Comparison of ENCODE assay signal across 8 cellular contexts in genomic region chr10:119080521-119081259, GRCh38. TPM values are rescaled to one million over a fixed set of nuclear protein-coding genes. Genes with fewer than 3 reads are reported as not detected.
DNase-seq lines count a peak whose midpoint lies in the region; ATAC-seq and TF ChIP-seq lines count a peak whose summit lies in the region.

Gene EIF3A (minus strand): TSS chr10:119080817. CDS start chr10:119080676, 141 bp downstream.

- peak within 1 kb of the TSS; percentile 79 for H3K27ac ChIP-seq in DOHH2 (ENCODE audit: low read depth, low read length)
- H3K27ac ChIP-seq in RWPE2 (ENCODE audit: poor library complexity, severe bottlenecking) = peak within 1 kb of the TSS; percentile 85

- no peaks in the 10 kb centered on the region for H3K9me2 ChIP-seq in DOHH2 (replicated peaks; ENCODE audit: control insufficient read depth, low read length)

- no peaks in the 10 kb centered on the region for H3K9me3 ChIP-seq in DOHH2 (ENCODE audit: control insufficient read depth, insufficient read depth, low read length)
- H3K9me3 ChIP-seq in RWPE2 (ENCODE audit: severe bottlenecking) = no peaks in the 10 kb centered on the region

- ATAC-seq in GM21723 (IDR thresholded peaks at IDR 0.05; ENCODE audit: unreplicated experiment) = peak; percentile 79
- ATAC-seq in RWPE2 (ENCODE audit: low read depth) = peak; percentile 78
- peak; percentile 95 to 96 for ATAC-seq in natural killer cell treated with Interleukin-12 subunit alpha and Interleukin-12 subunit beta and Interleukin-15 and Interleukin-18, amount 100 ng/mL, for 72 hours

- H4K20me1 ChIP-seq in DOHH2 (ENCODE audit: control insufficient read depth, insufficient read depth, low read depth, low read length) = peaks cover 22% of the 10 kb centered on the region

- H3F3A ChIP-seq in DOHH2 (ENCODE audit: control insufficient read depth, insufficient read depth) = peaks cover 12% of the 10 kb centered on the region; the same call in 1 of the 2 replicates

- peaks cover 24 to 37% of the 10 kb centered on the region in 2 donors for H3K4me1 Mint-ChIP-seq in natural killer cell treated with Interleukin-12 subunit alpha and Interleukin-12 subunit beta and Interleukin-15 and Interleukin-18, amount 100 ng/mL, for 72 hours (ENCODE audit: low read depth in 2 of 2)

- H3K4me2 ChIP-seq in DOHH2 (ENCODE audit: low read length) = peak within 1 kb of the TSS; percentile 68

- H3K4me1 ChIP-seq in DOHH2 (ENCODE audit: control insufficient read depth, low read length) = peaks cover 62% of the 10 kb centered on the region
- peaks cover 18% of the 10 kb centered on the region for H3K4me1 ChIP-seq in RWPE2 (ENCODE audit: insufficient read depth, poor library complexity, severe bottlenecking)

- peak; percentile 91 for DNase-seq in KG1 (lab: John Stamatoyannopoulos, UW)
- DNase-seq in RWPE2 (ENCODE audit: low spot score) = peak; percentile 86
- peak; percentile 87 for DNase-seq in activated T-helper 9 cell treated with anti-CD3 and anti-CD28 coated beads, Interleukin-2, amount 50 U/mL, for 16 hours (ENCODE audit: low read depth)
- DNase-seq in fibroblast of pulmonary artery (ENCODE audit: low read depth) = peak; percentile 93
- peak; percentile 95 for DNase-seq in natural killer cell treated with Interleukin-12 subunit alpha and Interleukin-12 subunit beta and Interleukin-15 and Interleukin-18, amount 100 ng/mL, for 72 hours (ENCODE audit: low spot score)
- peak; percentile 87 for DNase-seq in stimulated activated naive CD4-positive, alpha-beta T cell treated with Interleukin-2 at 50 U/mL for 16 hours (lab: John Stamatoyannopoulos, UW)

- no peaks in the 10 kb centered on the region for H3K27me3 Mint-ChIP-seq in natural killer cell treated with Interleukin-12 subunit alpha and Interleukin-12 subunit beta and Interleukin-15 and Interleukin-18, amount 100 ng/mL, for 72 hours

- H3K36me3 Mint-ChIP-seq in natural killer cell treated with Interleukin-12 subunit alpha and Interleukin-12 subunit beta and Interleukin-15 and Interleukin-18, amount 100 ng/mL, for 72 hours = peaks cover 16% of the 10 kb centered on the region

- H3K79me2 ChIP-seq in DOHH2 (ENCODE audit: control insufficient read depth, low read length) = peaks cover 63% of the 10 kb centered on the region

- H3K27me3 ChIP-seq in DOHH2 (ENCODE audit: control insufficient read depth, low read length) (no peaks in the 10 kb centered on the region), RWPE2 (ENCODE audit: insufficient read depth, poor library complexity, severe bottlenecking) (no peaks in the 10 kb centered on the region)

- H3K27ac Mint-ChIP-seq in natural killer cell treated with Interleukin-12 subunit alpha and Interleukin-12 subunit beta and Interleukin-15 and Interleukin-18, amount 100 ng/mL, for 72 hours = peak within 1 kb of the TSS; percentile 95 to 98

- TF ChIP-seq CTCF in DOHH2 (IDR thresholded peaks at IDR 0.05; ENCODE audit: low read depth, low read length, poor library complexity, severe bottlenecking) (no peak), RWPE2 (IDR thresholded peaks at IDR 0.05; ENCODE audit: poor library complexity, severe bottlenecking) (no peak), fibroblast of pulmonary artery (IDR thresholded peaks at IDR 0.05; ENCODE audit: low read length, missing control alignments) (no peak)

- H3K36me3 ChIP-seq in DOHH2 (ENCODE audit: control insufficient read depth, low read length) (peaks cover 50% of the 10 kb centered on the region), RWPE2 (ENCODE audit: low read depth) (peaks cover 35% of the 10 kb centered on the region)

- H3K4me3 Mint-ChIP-seq in natural killer cell treated with Interleukin-12 subunit alpha and Interleukin-12 subunit beta and Interleukin-15 and Interleukin-18, amount 100 ng/mL, for 72 hours = peak within 1 kb of the TSS; percentile 91

- H3K4me3 ChIP-seq in DOHH2 (ENCODE audit: low read length) = peak within 1 kb of the TSS; percentile 88
- peak within 1 kb of the TSS; percentile 87 for H3K4me3 ChIP-seq in RWPE2 (ENCODE audit: severe bottlenecking)
- peak within 1 kb of the TSS; percentile 76 for H3K4me3 ChIP-seq in fibroblast of pulmonary artery (replicated peaks; ENCODE audit: low read depth, low read length)

- no peaks in the 10 kb centered on the region for H3K9me3 Mint-ChIP-seq in natural killer cell treated with Interleukin-12 subunit alpha and Interleukin-12 subunit beta and Interleukin-15 and Interleukin-18, amount 100 ng/mL, for 72 hours

RNA-seq across cellular contexts. Expression of gene EIF3A, which starts in this region (rescaled TPM):
- 100 to 1,000 TPM; 146 to 214 TPM for total RNA-seq in natural killer cell treated with Interleukin-12 subunit alpha and Interleukin-12 subunit beta and Interleukin-15 and Interleukin-18, amount 100 ng/mL, for 72 hours

Comparison
In these comparisons a context has a peak if more than half of its experiments do, and no peak if none do; other contexts are left out.
1. Peak in every context shown above with its lines: DNase-seq, ATAC-seq, H3K4me3 ChIP-seq and H3K27ac ChIP-seq.